Comparison of ENCODE assay signal across 15 cellular contexts in the genomic region with DNA sequence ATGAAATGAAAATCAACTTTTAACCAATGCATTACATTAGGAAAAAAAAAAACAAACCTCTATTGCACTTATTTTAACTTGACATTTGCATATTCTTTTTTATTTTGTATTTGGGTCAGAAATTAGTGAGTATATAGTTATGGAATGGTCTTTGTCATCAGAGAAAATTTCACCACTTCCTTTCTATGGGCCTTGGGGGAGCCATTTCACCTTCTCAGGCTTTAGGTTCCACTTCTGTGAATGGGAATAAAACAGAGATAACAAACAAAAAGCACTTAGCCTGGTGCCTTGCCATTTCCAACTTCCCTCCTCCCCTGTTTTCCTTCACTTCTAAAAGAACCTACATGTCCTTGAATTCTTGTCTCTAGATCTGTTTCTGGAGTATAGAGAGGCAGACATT.
DNase-seq lines count a peak whose midpoint lies in the region; ATAC-seq and TF ChIP-seq lines count a peak whose summit lies in the region.
"Had no signal": no experiment of that assay in that cellular context is flagged by ENCODE, and none has a peak within 500 bp of the region (broad histone marks: within the 10 kb centered on the region; RNA-seq: fewer than 3 reads in every experiment).

No MANE protein-coding gene starts in this region.

- intact Hi-C loops in upper lobe of right lung (cut with DNase I), result no loop called here

- no peaks in the 10 kb centered on the region for H3K27me3 ChIP-seq in upper lobe of right lung

- in situ Hi-C loops in astrocyte of the spinal cord (cut with HindIII; ENCODE audit: low sequenced_read_pairs), result no loop called here

- peak; percentile 79 for DNase-seq in EL
- peak; percentile 59 for DNase-seq in LHCN-M2 (ENCODE audit: low read depth)
- peak; percentile 63 for DNase-seq in astrocyte of the spinal cord (ENCODE audit: low read depth, low spot score)
- peak; percentile 8 for DNase-seq in kidney glomerular epithelial cell (lab: John Stamatoyannopoulos, UW)
- no peak for DNase-seq in NCI-H1417 (lab: John Stamatoyannopoulos, UW)
- no peak for DNase-seq in retina
- DNase-seq in upper lobe of right lung, result no peak
- DNase-seq: activated CD4-positive, alpha-beta T cell treated with anti-CD3 and anti-CD28 coated beads for 4 hours; caudate nucleus; islet precursor cell; NCI-H1417 treated with DMSO at 0.1 percent for 48 hours; NCI-H748 treated with DMSO at 0.1 percent for 48 hours; right cardiac atrium had no signal

- no peaks in the 10 kb centered on the region for H3K36me3 ChIP-seq in upper lobe of right lung

- no peaks in the 10 kb centered on the region for H3K4me1 ChIP-seq in upper lobe of right lung

- no peak overlapping the region for H3K4me3 ChIP-seq in astrocyte of the spinal cord (ENCODE audit: low read depth, low read length)
- H3K4me3 ChIP-seq in upper lobe of right lung, result no peak overlapping the region

- peak; percentile 22 for TF ChIP-seq CTCF in astrocyte of the spinal cord (IDR thresholded peaks at IDR 0.05; ENCODE audit: low read depth, low read length)
- TF ChIP-seq CTCF in upper lobe of right lung (IDR thresholded peaks at IDR 0.05), result no peak

- no peak overlapping the region for H3K27ac ChIP-seq in upper lobe of right lung

- ATAC-seq in HG02840 (IDR thresholded peaks at IDR 0.05; ENCODE audit: low FRiP score, unreplicated experiment) (no peak), upper lobe of right lung (no peak)
- ATAC-seq: esophagus mucosa, right cardiac atrium had no signal

- H3K9me3 ChIP-seq in upper lobe of right lung, result no peaks in the 10 kb centered on the region

Comparison
In these comparisons a context has a peak if more than half of its experiments do, and no peak if none do; other contexts are left out.
1. DNase-seq: peak in EL (single experiment), LHCN-M2 (single experiment), astrocyte of the spinal cord (single experiment) and kidney glomerular epithelial cell (single experiment); none in NCI-H1417 (0 of 3), retina (single experiment) and upper lobe of right lung (single experiment).